ENCODE assay signal across 1 cellular context in the genomic region with DNA sequence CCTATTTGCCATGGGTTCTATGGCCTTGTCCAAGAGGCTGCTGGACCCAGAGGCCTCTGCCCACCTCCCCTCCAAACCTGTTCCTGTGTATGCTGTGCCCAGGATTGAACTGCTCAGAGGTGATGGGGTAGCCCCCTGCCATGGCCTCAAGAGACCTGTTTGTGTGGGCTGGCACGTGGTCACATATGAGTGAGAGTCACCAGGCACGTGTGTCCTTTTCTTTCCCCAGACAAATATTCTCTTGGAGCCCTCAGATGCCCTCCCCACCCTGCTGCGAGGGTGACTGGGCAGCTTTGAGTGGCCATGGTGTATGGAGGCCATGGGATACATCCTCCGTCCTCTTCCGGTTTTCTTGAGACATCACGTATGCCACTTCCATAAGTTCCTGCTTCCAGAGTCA.
TF ChIP-seq lines count a peak whose summit lies in the region.

No MANE protein-coding gene starts in this region.

TF ChIP-seq in IMR-90, 13 proteins besides CTCF, POLR2A, EP300 and RAD21:
- TF ChIP-seq RCOR1 (IDR thresholded peaks at IDR 0.05; ENCODE audit: insufficient replicate concordance, low read length) (no peak), MXI1 (IDR thresholded peaks at IDR 0.05; ENCODE audit: borderline replicate concordance, low read depth, low read length) (no peak), FOS (IDR thresholded peaks at IDR 0.05; ENCODE audit: low read depth, low read length) (no peak), SMC3 (IDR thresholded peaks at IDR 0.05; ENCODE audit: low read depth, low read length) (no peak), CHD1 (IDR thresholded peaks at IDR 0.05; ENCODE audit: low read depth, low read length) (no peak), MAZ (IDR thresholded peaks at IDR 0.05; ENCODE audit: borderline replicate concordance, low read depth, low read length) (no peak), RFX5 (IDR thresholded peaks at IDR 0.05; ENCODE audit: low read depth, low read length) (no peak), MAFK (IDR thresholded peaks at IDR 0.05; ENCODE audit: low read depth, low read length) (no peak), CEBPB (IDR thresholded peaks at IDR 0.05; ENCODE audit: low read depth, low read length) (no peak), NFE2L2 (IDR thresholded peaks at IDR 0.05; ENCODE audit: low read depth, low read length) (no peak), BHLHE40 (IDR thresholded peaks at IDR 0.05; ENCODE audit: low read depth, low read length) (no peak)
- TF ChIP-seq, protein P1, sequence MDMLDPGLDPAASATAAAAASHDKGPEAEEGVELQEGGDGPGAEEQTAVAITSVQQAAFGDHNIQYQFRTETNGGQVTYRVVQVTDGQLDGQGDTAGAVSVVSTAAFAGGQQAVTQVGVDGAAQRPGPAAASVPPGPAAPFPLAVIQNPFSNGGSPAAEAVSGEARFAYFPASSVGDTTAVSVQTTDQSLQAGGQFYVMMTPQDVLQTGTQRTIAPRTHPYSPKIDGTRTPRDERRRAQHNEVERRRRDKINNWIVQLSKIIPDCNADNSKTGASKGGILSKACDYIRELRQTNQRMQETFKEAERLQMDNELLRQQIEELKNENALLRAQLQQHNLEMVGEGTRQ (IDR thresholded peaks at IDR 0.05; ENCODE audit: low read depth, low read length), result no peak
- TF ChIP-seq, protein P2, sequence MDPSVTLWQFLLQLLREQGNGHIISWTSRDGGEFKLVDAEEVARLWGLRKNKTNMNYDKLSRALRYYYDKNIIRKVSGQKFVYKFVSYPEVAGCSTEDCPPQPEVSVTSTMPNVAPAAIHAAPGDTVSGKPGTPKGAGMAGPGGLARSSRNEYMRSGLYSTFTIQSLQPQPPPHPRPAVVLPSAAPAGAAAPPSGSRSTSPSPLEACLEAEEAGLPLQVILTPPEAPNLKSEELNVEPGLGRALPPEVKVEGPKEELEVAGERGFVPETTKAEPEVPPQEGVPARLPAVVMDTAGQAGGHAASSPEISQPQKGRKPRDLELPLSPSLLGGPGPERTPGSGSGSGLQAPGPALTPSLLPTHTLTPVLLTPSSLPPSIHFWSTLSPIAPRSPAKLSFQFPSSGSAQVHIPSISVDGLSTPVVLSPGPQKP (IDR thresholded peaks at IDR 0.05; ENCODE audit: borderline replicate concordance, low read depth, low read length), result no peak
TF ChIP-seq in IMR-90: peak in this region for 0.
